In the genomic region with DNA sequence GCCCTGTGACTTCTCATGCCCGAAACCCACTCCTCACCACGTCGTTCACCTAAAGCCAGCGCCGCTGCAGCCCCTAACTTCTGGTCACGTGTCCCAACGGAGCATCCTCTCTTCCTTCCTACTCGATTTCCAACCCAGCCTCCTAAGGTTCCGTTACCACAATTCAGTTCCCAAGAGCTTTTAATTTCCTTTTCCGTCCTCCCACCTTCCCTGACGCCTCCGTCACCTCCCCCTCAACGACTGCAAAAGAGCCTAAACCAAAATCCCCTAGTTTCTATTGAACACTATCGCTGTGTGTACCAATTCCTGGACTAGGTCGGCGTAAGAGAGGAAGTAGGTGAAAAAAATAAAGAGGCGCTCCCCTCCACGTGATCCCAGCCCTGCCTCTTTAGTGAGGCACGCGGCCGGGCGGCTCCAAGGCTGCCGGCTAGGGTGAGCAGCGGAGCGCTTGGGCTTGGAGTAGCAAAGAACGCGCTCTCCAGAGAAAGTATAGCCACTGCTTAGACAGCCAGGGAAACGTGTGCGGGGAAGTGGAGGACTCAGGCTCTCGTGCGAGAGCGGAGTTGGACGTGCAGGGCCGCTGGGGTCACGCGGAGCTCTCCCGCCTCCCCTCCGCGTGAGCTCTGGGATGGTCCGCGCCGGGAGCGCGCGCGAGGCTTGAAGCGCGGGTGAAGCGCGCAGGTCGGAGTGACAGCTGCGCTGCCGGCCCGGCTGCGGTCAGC, we compare ENCODE assay signal across 8 cellular contexts. TPM values are rescaled to one million over a fixed set of nuclear protein-coding genes. Genes with fewer than 3 reads are reported as not detected.
DNase-seq lines count a peak whose midpoint lies in the region; ATAC-seq and TF ChIP-seq lines count a peak whose summit lies in the region.

Gene CENPP, plus strand, starts transcription at position 685 of the 722 bp plus-strand sequence.
Gene NOL8, minus strand, starts transcription at position 82 of the 722 bp plus-strand sequence. CDS start 1,189 bp downstream, outside the sequence.

- H3K27me3 Mint-ChIP-seq in natural killer cell treated with Interleukin-12 subunit alpha and Interleukin-12 subunit beta and Interleukin-15 and Interleukin-18, amount 100 ng/mL, for 72 hours, result no peaks in the 10 kb centered on the region

- no peaks in the 10 kb centered on the region for H3F3A ChIP-seq in Loucy (ENCODE audit: low read depth)

- H3K4me2 ChIP-seq in Loucy (ENCODE audit: low read depth, low read length, poor library complexity, severe bottlenecking), result peak within 1 kb of the TSS; percentile 89

- H3K9me2 ChIP-seq in Loucy (replicated peaks; ENCODE audit: low read depth, low read length), result no peaks in the 10 kb centered on the region

- peak within 1 kb of the TSS; percentile 94 to 98 for H3K27ac Mint-ChIP-seq in natural killer cell treated with Interleukin-12 subunit alpha and Interleukin-12 subunit beta and Interleukin-15 and Interleukin-18, amount 100 ng/mL, for 72 hours

- peaks cover 6% of the 10 kb centered on the region for H3K36me3 ChIP-seq in ES-I3 (ENCODE audit: insufficient read depth, low read length)
- peaks cover 2% of the 10 kb centered on the region for H3K36me3 ChIP-seq in H7 (replicated peaks; ENCODE audit: control insufficient read depth, insufficient read depth, low read length)
- no peaks in the 10 kb centered on the region; the same call in 1 of the 2 replicates for H3K36me3 ChIP-seq in Loucy (ENCODE audit: insufficient read depth, low read length)

- peaks cover 3% of the 10 kb centered on the region for H4K20me1 ChIP-seq in Loucy (ENCODE audit: insufficient read depth, low read length, poor library complexity, severe bottlenecking)

- H2AFZ ChIP-seq in Loucy (ENCODE audit: low read length), result peak within 1 kb of the TSS; percentile 97

- TF ChIP-seq CTCF in Loucy (conservative IDR thresholded peaks at IDR 0.05; ENCODE audit: low read length) (no peak), fibroblast of the aortic adventitia (IDR thresholded peaks at IDR 0.05; ENCODE audit: insufficient read depth, low read length) (no peak)

- H3K9me3 ChIP-seq in ES-I3 (ENCODE audit: control insufficient read depth, insufficient read depth, low read length), result no peaks in the 10 kb centered on the region
- H3K9me3 ChIP-seq in Loucy (ENCODE audit: insufficient read depth, low read depth, low read length), result no peaks in the 10 kb centered on the region

- H3K27me3 ChIP-seq in H7 (ENCODE audit: control insufficient read depth, insufficient read depth, low read length), result no peaks in the 10 kb centered on the region
- H3K27me3 ChIP-seq in Loucy (ENCODE audit: insufficient read depth, low read length, poor library complexity, severe bottlenecking), result no peaks in the 10 kb centered on the region

- H3K36me3 Mint-ChIP-seq in natural killer cell treated with Interleukin-12 subunit alpha and Interleukin-12 subunit beta and Interleukin-15 and Interleukin-18, amount 100 ng/mL, for 72 hours, result peaks cover 4% of the 10 kb centered on the region

- peaks cover 16 to 29% of the 10 kb centered on the region in 2 donors for H3K4me1 Mint-ChIP-seq in natural killer cell treated with Interleukin-12 subunit alpha and Interleukin-12 subunit beta and Interleukin-15 and Interleukin-18, amount 100 ng/mL, for 72 hours (ENCODE audit: low read depth in 2 of 2)

- H3K4me1 ChIP-seq in ES-I3 (ENCODE audit: insufficient read depth, low read length) (peaks cover 19% of the 10 kb centered on the region), Loucy (ENCODE audit: insufficient read depth, low read length, poor library complexity, severe bottlenecking) (peaks cover 39% of the 10 kb centered on the region)

- DNase-seq in H7 (peak; percentile 88), SHP77 (lab: John Stamatoyannopoulos, UW) (peak; percentile 85 to 86), fibroblast of the aortic adventitia (ENCODE audit: low read depth) (peak; percentile 92)
- peak; percentile 77 for DNase-seq in activated effector memory CD4-positive, alpha-beta T cell treated with Interleukin-2 at 50 U/mL for 16 hours
- DNase-seq in natural killer cell treated with Interleukin-12 subunit alpha and Interleukin-12 subunit beta and Interleukin-15 and Interleukin-18, amount 100 ng/mL, for 72 hours (ENCODE audit: low spot score), result peak; percentile 88
- DNase-seq in stimulated activated naive CD8-positive, alpha-beta T cell treated with anti-CD3 and anti-CD28 coated beads, Interleukin-15, Interleukin-2, amounts not matched to agents 100 U/mL and 50 U/mL, for 24 hours, result peak; percentile 81

- no peaks in the 10 kb centered on the region for H3K9me3 Mint-ChIP-seq in natural killer cell treated with Interleukin-12 subunit alpha and Interleukin-12 subunit beta and Interleukin-15 and Interleukin-18, amount 100 ng/mL, for 72 hours

- H3K4me3 ChIP-seq in H7 (ENCODE audit: insufficient read depth, low read depth, low read length) (peak within 1 kb of the TSS; percentile 88), Loucy (ENCODE audit: low read length, poor library complexity, severe bottlenecking) (peak within 1 kb of the TSS; percentile 90), fibroblast of the aortic adventitia (ENCODE audit: low read depth, low read length) (peak within 1 kb of the TSS; percentile 95)

- peak; percentile 95 to 97 for ATAC-seq in natural killer cell treated with Interleukin-12 subunit alpha and Interleukin-12 subunit beta and Interleukin-15 and Interleukin-18, amount 100 ng/mL, for 72 hours
- peak; percentile 94 for ATAC-seq in stimulated activated naive CD8-positive, alpha-beta T cell treated with anti-CD3 and anti-CD28 coated beads, Interleukin-15, Interleukin-2, amounts not matched to agents 100 U/mL and 50 U/mL, for 24 hours

- peak within 1 kb of the TSS; percentile 97 for H3K4me3 Mint-ChIP-seq in natural killer cell treated with Interleukin-12 subunit alpha and Interleukin-12 subunit beta and Interleukin-15 and Interleukin-18, amount 100 ng/mL, for 72 hours

- H3K9ac ChIP-seq in ES-I3 (ENCODE audit: low read depth, low read length) (peak within 1 kb of the TSS; percentile 65), Loucy (ENCODE audit: low read depth, low read length, poor library complexity, severe bottlenecking) (peak within 1 kb of the TSS; percentile 88)

- peaks cover 67% of the 10 kb centered on the region for H3K79me2 ChIP-seq in Loucy (ENCODE audit: insufficient read depth, low read length)

RNA-seq across cellular contexts. Expression of gene CENPP, which starts in this region (rescaled TPM):
- 7.9 and 10.3 TPM in 2 replicates for total RNA-seq in H7 (2014; rRNA removed; shearing (Covaris generic))
- total RNA-seq in fibroblast of the aortic adventitia (ENCODE audit: low replicate concordance), result 19.3 and 19.7 TPM in 2 replicates
- 10 to 100 TPM; 14.7 to 38.8 TPM for total RNA-seq in natural killer cell treated with Interleukin-12 subunit alpha and Interleukin-12 subunit beta and Interleukin-15 and Interleukin-18, amount 100 ng/mL, for 72 hours

RNA-seq across cellular contexts. Expression of gene NOL8, which starts in this region (rescaled TPM):
- total RNA-seq in H7 (2014; rRNA removed; shearing (Covaris generic)), result 7.9 and 11.9 TPM in 2 replicates
- total RNA-seq in fibroblast of the aortic adventitia (ENCODE audit: low replicate concordance), result 36.5 and 70.7 TPM in 2 replicates
- 10 to 100 TPM; 51.1 to 68.7 TPM for total RNA-seq in natural killer cell treated with Interleukin-12 subunit alpha and Interleukin-12 subunit beta and Interleukin-15 and Interleukin-18, amount 100 ng/mL, for 72 hours

Comparison
In these comparisons a context has a peak if more than half of its experiments do, and no peak if none do; other contexts are left out.
1. Peak in every context shown above with its lines: DNase-seq, ATAC-seq and H3K4me3 ChIP-seq.